Comparison of ENCODE assay signal across 7 cellular contexts in the genomic region with DNA sequence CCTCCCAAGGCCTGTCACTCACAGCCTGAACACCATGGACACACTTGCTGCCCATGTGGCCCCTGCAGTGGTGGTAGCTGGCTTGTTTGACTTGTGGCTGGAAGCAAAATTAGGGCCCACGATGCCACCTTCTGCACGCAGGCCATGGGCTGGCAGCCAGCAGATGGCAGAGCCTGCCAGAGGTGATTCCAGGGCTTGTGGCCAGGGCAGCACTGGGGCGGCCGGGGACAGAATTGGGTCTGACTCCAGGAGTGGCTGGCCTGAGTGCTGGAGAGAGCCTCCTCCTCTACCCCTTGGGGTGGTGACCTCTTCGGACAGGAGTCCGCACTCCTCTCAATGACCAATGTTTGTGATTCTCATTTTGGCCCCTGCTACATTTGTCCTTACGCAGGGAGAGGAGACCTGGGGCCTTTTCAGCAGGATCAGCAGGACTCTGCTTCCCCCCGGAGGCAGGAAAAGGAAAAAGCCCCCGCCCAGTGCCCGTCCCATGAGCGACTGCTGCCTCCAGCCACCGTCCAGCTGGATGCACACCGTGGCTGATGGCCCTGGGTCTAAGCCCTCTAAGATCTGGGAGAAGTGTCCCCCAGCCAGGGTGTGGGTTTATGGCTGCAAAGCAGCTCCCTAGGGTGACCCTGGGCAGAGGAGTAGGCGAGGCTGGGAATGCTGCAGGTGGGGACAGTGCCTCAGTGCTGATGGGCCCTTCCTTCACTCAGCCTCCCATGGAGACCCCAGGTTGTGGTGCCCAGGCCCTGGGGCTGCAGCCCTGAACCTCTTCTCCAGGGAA. TPM values are rescaled to one million over a fixed set of nuclear protein-coding genes. Genes with fewer than 3 reads are reported as not detected.
DNase-seq lines count a peak whose midpoint lies in the region; TF ChIP-seq lines count a peak whose summit lies in the region.

No MANE protein-coding gene starts in this region.

- peak overlapping the region; percentile 96 for H3K27ac ChIP-seq in VCaP
- no peak overlapping the region for H3K27ac ChIP-seq in neural cell (ENCODE audit: low read length)

- H3K9ac ChIP-seq in neural cell (ENCODE audit: low read length): no peak overlapping the region

- no peaks in the 10 kb centered on the region for H3K9me2 ChIP-seq in neural cell (ENCODE audit: insufficient read depth, low read length)

- no peaks in the 10 kb centered on the region for H3F3A ChIP-seq in neural cell (ENCODE audit: insufficient read depth, low read length, poor library complexity, severe bottlenecking)

- TF ChIP-seq CTCF in VCaP (conservative IDR thresholded peaks at IDR 0.05) (peak; percentile 79), neural cell (IDR thresholded peaks at IDR 0.05; ENCODE audit: poor library complexity, severe bottlenecking) (peak; percentile 61)

- no peaks in the 10 kb centered on the region for H3K27me3 ChIP-seq in neural cell (ENCODE audit: insufficient read depth, low read depth, low read length)

- no peaks in the 10 kb centered on the region for H3K79me2 ChIP-seq in neural cell (replicated peaks; ENCODE audit: insufficient read depth, low read length)

- no peaks in the 10 kb centered on the region for H3K36me3 ChIP-seq in neural cell (ENCODE audit: insufficient read depth, low read length)

- peak; percentile 68 for DNase-seq in EH (ENCODE audit: low read depth)
- DNase-seq in fibroblast of gingiva (ENCODE audit: low read depth): peak; percentile 60
- no peak for DNase-seq in OCI-M2 (lab: John Stamatoyannopoulos, UW; ENCODE audit: unreplicated experiment)
- DNase-seq in effector CD8-positive, alpha-beta T cell (lab: John Stamatoyannopoulos, UW): no peak

- TF ChIP-seq RAD21 in Ishikawa (IDR thresholded peaks at IDR 0.05; ENCODE audit: low read depth): peak; percentile 85
- TF ChIP-seq RAD21 in neural cell (conservative IDR thresholded peaks at IDR 0.05): peak; percentile 71

- no peaks in the 10 kb centered on the region for H4K20me1 ChIP-seq in neural cell (ENCODE audit: insufficient read depth)

- H3K9me3 ChIP-seq in neural cell (ENCODE audit: low read length): no peaks in the 10 kb centered on the region

- H3K4me2 ChIP-seq in neural cell (ENCODE audit: low read length): no peak overlapping the region

- H3K4me3 ChIP-seq in neural cell (ENCODE audit: low read length): no peak overlapping the region

- no peak for TF ChIP-seq EP300 in Ishikawa (IDR thresholded peaks at IDR 0.05; ENCODE audit: borderline replicate concordance)
- no peak for TF ChIP-seq EP300 in neural cell (conservative IDR thresholded peaks at IDR 0.05; ENCODE audit: poor library complexity, severe bottlenecking)

- H2AFZ ChIP-seq in neural cell (ENCODE audit: low read depth, low read length): no peak overlapping the region

TF ChIP-seq in Ishikawa, 13 proteins besides CTCF, POLR2A, EP300 and RAD21 (continues in another document):
- TF ChIP-seq TEAD4 (IDR thresholded peaks at IDR 0.05): 0 out of 2 replicates have a peak, but pooled peaks have one; percentile 6
- TF ChIP-seq, protein P1, sequence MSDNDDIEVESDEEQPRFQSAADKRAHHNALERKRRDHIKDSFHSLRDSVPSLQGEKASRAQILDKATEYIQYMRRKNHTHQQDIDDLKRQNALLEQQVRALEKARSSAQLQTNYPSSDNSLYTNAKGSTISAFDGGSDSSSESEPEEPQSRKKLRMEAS (IDR thresholded peaks at IDR 0.05): no peak; the same call in 1 of the 2 replicates
- TF ChIP-seq REST (IDR thresholded peaks at IDR 0.05; ENCODE audit: low read depth): no peak
- no peak for TF ChIP-seq YY1 (IDR thresholded peaks at IDR 0.05; ENCODE audit: low read depth)
- no peak for TF ChIP-seq ZBTB7A (IDR thresholded peaks at IDR 0.05; ENCODE audit: low read depth)
- TF ChIP-seq EGR1 (IDR thresholded peaks at IDR 0.05): no peak
- no peak for TF ChIP-seq CREB1 (IDR thresholded peaks at IDR 0.05; ENCODE audit: low read depth)
- no peak for TF ChIP-seq TCF12 (IDR thresholded peaks at IDR 0.05; ENCODE audit: low read depth)
- TF ChIP-seq USF1 (IDR thresholded peaks at IDR 0.05): no peak
- TF ChIP-seq NFIC (IDR thresholded peaks at IDR 0.05): peak; percentile 62
- no peak for TF ChIP-seq FOXM1 (IDR thresholded peaks at IDR 0.05; ENCODE audit: borderline replicate concordance, low read depth)

TF ChIP-seq in neural cell, 6 proteins besides CTCF, POLR2A, EP300 and RAD21:
- TF ChIP-seq POLR2AphosphoS5 (IDR thresholded peaks at IDR 0.05) (no peak), SMC3 (conservative IDR thresholded peaks at IDR 0.05; ENCODE audit: poor library complexity) (peak; percentile 61)

RNA-seq across cellular contexts. Expression of gene DNAJB12, which starts 26.5 kb away (rescaled TPM):
- polyA plus RNA-seq in neural cell: 20.1 and 24.5 TPM in 2 replicates
- 27.1 and 29.0 TPM in 2 replicates for polyA minus RNA-seq in neural cell

RNA-seq across cellular contexts. Expression of gene DDIT4, which starts 54.5 kb away (rescaled TPM):
- polyA plus RNA-seq in neural cell: 29.7 and 29.9 TPM in 2 replicates
- 39.1 and 52.6 TPM in 2 replicates for polyA minus RNA-seq in neural cell

Comparison
In these comparisons a context has a peak if more than half of its experiments do, and no peak if none do; other contexts are left out.
1. DNase-seq: peak in EH (single experiment) and fibroblast of gingiva (single experiment); none in OCI-M2 (single experiment) and effector CD8-positive, alpha-beta T cell (single experiment).